1 cellular context compared by ENCODE assay signal in the genomic region with DNA sequence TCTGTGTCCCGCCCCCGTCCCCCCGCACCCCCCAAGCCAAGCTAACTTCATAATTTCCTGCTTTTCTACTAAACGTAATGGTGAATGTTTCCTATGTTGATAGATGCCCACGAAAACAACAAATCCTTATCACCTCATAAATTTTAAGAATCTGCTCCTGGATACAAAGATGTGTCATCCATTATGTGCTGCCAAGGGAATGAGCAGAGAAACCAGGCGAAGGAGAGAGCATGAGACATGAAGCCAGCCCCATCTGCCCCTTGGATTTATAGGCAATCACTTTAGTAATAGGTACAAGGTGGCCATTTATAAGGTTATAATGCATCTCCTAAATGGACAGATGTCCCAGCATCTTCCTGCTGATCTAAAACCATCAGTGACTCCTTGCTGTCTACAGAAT.
TF ChIP-seq lines count a peak whose summit lies in the region.

No MANE protein-coding gene starts in this region.

TF ChIP-seq in IMR-90, 13 proteins besides CTCF, POLR2A, EP300 and RAD21:
- TF ChIP-seq, protein P1, sequence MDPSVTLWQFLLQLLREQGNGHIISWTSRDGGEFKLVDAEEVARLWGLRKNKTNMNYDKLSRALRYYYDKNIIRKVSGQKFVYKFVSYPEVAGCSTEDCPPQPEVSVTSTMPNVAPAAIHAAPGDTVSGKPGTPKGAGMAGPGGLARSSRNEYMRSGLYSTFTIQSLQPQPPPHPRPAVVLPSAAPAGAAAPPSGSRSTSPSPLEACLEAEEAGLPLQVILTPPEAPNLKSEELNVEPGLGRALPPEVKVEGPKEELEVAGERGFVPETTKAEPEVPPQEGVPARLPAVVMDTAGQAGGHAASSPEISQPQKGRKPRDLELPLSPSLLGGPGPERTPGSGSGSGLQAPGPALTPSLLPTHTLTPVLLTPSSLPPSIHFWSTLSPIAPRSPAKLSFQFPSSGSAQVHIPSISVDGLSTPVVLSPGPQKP (IDR thresholded peaks at IDR 0.05; ENCODE audit: borderline replicate concordance, low read depth, low read length), result no peak
- no peak for TF ChIP-seq MAFK (IDR thresholded peaks at IDR 0.05; ENCODE audit: low read depth, low read length)
- no peak for TF ChIP-seq FOS (IDR thresholded peaks at IDR 0.05; ENCODE audit: low read depth, low read length)
- no peak for TF ChIP-seq RFX5 (IDR thresholded peaks at IDR 0.05; ENCODE audit: low read depth, low read length)
- TF ChIP-seq BHLHE40 (IDR thresholded peaks at IDR 0.05; ENCODE audit: low read depth, low read length), result no peak
- no peak for TF ChIP-seq CEBPB (IDR thresholded peaks at IDR 0.05; ENCODE audit: low read depth, low read length)
- TF ChIP-seq MXI1 (IDR thresholded peaks at IDR 0.05; ENCODE audit: borderline replicate concordance, low read depth, low read length), result no peak
- TF ChIP-seq NFE2L2 (IDR thresholded peaks at IDR 0.05; ENCODE audit: low read depth, low read length), result no peak
- TF ChIP-seq, protein P2, sequence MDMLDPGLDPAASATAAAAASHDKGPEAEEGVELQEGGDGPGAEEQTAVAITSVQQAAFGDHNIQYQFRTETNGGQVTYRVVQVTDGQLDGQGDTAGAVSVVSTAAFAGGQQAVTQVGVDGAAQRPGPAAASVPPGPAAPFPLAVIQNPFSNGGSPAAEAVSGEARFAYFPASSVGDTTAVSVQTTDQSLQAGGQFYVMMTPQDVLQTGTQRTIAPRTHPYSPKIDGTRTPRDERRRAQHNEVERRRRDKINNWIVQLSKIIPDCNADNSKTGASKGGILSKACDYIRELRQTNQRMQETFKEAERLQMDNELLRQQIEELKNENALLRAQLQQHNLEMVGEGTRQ (IDR thresholded peaks at IDR 0.05; ENCODE audit: low read depth, low read length), result no peak
- no peak for TF ChIP-seq CHD1 (IDR thresholded peaks at IDR 0.05; ENCODE audit: low read depth, low read length)
- TF ChIP-seq MAZ (IDR thresholded peaks at IDR 0.05; ENCODE audit: borderline replicate concordance, low read depth, low read length), result no peak
